In the genomic region with DNA sequence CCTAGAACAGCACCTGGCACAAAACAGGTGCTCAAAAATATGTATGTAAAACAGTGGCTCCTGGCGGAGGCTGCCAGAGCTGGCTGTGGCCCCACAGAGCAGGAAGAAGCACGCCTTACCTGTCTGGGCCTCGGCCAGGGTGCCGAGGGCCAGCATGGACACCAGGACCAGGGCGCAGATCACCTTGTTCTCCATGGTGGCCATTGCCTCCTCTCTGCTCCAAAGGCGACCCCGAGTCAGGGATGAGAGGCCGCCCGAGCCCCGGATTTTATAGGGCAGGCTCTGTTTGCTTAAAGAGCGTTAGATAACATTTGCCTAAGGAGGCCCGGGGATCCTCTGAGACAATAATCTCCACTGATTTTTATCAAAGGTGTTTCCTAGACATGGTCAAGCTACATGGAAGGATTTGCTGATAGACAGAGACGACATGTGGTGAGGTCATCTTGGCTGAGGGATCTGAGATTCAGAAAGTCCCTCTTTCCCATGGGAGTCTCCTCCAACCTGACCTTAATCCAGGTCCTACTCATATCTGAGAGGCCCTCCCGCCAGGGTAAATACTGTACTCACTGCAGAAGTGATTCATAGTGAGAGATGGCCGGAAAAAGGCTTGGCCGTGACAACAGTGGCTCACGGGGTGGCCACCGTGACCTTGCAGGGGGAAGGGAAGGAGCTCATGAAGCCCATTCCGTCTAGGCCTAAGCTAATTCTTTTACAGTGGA, we compare ENCODE assay signal across 1 cellular context.
TF ChIP-seq lines count a peak whose summit lies in the region.

Gene TFF1 (minus strand): TSS at position 244 of the 719 bp plus-strand sequence. CDS start 40 bp downstream, at position 204.

TF ChIP-seq in SK-N-SH, 30 proteins besides CTCF, POLR2A, EP300 and RAD21 (continued from another document):
- TF ChIP-seq ZBTB33 (IDR thresholded peaks at IDR 0.05; ENCODE audit: borderline replicate concordance, low read depth) (no peak), EZH2phosphoT487 (IDR thresholded peaks at IDR 0.05; ENCODE audit: borderline replicate concordance, low read depth) (no peak), RXRA (IDR thresholded peaks at IDR 0.05; ENCODE audit: borderline replicate concordance, low read depth) (no peak), FOSL2 (IDR thresholded peaks at IDR 0.05; ENCODE audit: borderline replicate concordance, low read depth) (no peak)
- TF ChIP-seq, protein P1, sequence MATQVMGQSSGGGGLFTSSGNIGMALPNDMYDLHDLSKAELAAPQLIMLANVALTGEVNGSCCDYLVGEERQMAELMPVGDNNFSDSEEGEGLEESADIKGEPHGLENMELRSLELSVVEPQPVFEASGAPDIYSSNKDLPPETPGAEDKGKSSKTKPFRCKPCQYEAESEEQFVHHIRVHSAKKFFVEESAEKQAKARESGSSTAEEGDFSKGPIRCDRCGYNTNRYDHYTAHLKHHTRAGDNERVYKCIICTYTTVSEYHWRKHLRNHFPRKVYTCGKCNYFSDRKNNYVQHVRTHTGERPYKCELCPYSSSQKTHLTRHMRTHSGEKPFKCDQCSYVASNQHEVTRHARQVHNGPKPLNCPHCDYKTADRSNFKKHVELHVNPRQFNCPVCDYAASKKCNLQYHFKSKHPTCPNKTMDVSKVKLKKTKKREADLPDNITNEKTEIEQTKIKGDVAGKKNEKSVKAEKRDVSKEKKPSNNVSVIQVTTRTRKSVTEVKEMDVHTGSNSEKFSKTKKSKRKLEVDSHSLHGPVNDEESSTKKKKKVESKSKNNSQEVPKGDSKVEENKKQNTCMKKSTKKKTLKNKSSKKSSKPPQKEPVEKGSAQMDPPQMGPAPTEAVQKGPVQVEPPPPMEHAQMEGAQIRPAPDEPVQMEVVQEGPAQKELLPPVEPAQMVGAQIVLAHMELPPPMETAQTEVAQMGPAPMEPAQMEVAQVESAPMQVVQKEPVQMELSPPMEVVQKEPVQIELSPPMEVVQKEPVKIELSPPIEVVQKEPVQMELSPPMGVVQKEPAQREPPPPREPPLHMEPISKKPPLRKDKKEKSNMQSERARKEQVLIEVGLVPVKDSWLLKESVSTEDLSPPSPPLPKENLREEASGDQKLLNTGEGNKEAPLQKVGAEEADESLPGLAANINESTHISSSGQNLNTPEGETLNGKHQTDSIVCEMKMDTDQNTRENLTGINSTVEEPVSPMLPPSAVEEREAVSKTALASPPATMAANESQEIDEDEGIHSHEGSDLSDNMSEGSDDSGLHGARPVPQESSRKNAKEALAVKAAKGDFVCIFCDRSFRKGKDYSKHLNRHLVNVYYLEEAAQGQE (IDR thresholded peaks at IDR 0.05; ENCODE audit: low read depth, low read length) = no peak
- TF ChIP-seq, protein P2, sequence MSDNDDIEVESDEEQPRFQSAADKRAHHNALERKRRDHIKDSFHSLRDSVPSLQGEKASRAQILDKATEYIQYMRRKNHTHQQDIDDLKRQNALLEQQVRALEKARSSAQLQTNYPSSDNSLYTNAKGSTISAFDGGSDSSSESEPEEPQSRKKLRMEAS (IDR thresholded peaks at IDR 0.05; ENCODE audit: low read depth) = no peak
